23 cellular contexts compared by ENCODE assay signal in genomic region chr5:96930589-96930988, GRCh38. TPM values are rescaled to one million over a fixed set of nuclear protein-coding genes. Genes with fewer than 3 reads are reported as not detected.
A peak's percentile ranks its signal among the peaks of the same experiment; 100 is the strongest.
DNase-seq lines count a peak whose midpoint lies in the region; ATAC-seq, FAIRE-seq and TF ChIP-seq lines count a peak whose summit lies in the region.
"Had no signal": no experiment of that assay in that cellular context is flagged by ENCODE, and none has a peak within 500 bp of the region (broad histone marks: within the 10 kb centered on the region; RNA-seq: fewer than 3 reads in every experiment).

No MANE protein-coding gene starts in this region.

- peaks cover 50% of the 10 kb centered on the region for H3K4me1 ChIP-seq in CD8-positive, alpha-beta T cell (ENCODE audit: insufficient read depth, low read length)
- H3K4me1 ChIP-seq in astrocyte (ENCODE audit: insufficient read depth, low read length) (peaks cover 9% of the 10 kb centered on the region), ascending aorta (peaks cover 0 to 7% of the 10 kb centered on the region in 2 donors)

- no peaks in the 10 kb centered on the region for H4K20me1 ChIP-seq in astrocyte (ENCODE audit: insufficient read depth, low read length)

- no peak overlapping the region for H3K27ac ChIP-seq in CD8-positive, alpha-beta T cell (ENCODE audit: low read depth, low read length)
- H3K27ac ChIP-seq in astrocyte (ENCODE audit: low read depth, low read length) = no peak overlapping the region
- no peak overlapping the region for H3K27ac ChIP-seq in ascending aorta

- intact Hi-C loops in activated CD8-positive, alpha-beta T cell treated with anti-CD3 and anti-CD28 coated beads for 36 hours (cut with micrococcal nuclease) = loop anchor here (5.0 to 10.0 kb wide), 2 partner anchors 33 to 74 kb away; no protein-coding TSS in a partner anchor
- intact Hi-C loops in CD8-positive, alpha-beta T cell (cut with DNase I, micrococcal nuclease) = loop anchor here (5.0 to 10.0 kb wide), 6 partner anchors 33 to 1842 kb away; partner anchors contain the start of genes CAST (in 1 of the 2), RFESD (in 1 of the 2) and RGMB (in 1 of the 2)
- intact Hi-C loops in ascending aorta (cut with DNase I) = loop anchor here (5.0 to 10.0 kb wide), 2 partner anchors 53 to 1286 kb away; partner anchors contain the start of genes ERAP2 and RFESD

- H3K9ac ChIP-seq in astrocyte (ENCODE audit: low read length) = no peak overlapping the region

- H3K9me3 ChIP-seq in CD8-positive, alpha-beta T cell (ENCODE audit: low read length) = no peaks in the 10 kb centered on the region
- H3K9me3 ChIP-seq in astrocyte (ENCODE audit: insufficient read depth, low read depth, low read length) (no peaks in the 10 kb centered on the region), ascending aorta (no peaks in the 10 kb centered on the region)
- H3K9me3 ChIP-seq: BE2C had no signal

- no peak for ATAC-seq in activated CD8-positive, alpha-beta T cell treated with anti-CD3 and anti-CD28 coated beads, Interleukin-2, amount 10 ng/mL, durations not matched to agents 7 days and 5 days
- no peak for ATAC-seq in activated CD8-positive, alpha-beta T cell treated with anti-CD3 and anti-CD28 coated beads for 36 hours
- no peak for ATAC-seq in CD8-positive, alpha-beta T cell
- no peak for ATAC-seq in naive thymus-derived CD8-positive, alpha-beta T cell
- ATAC-seq in GM19455 (IDR thresholded peaks at IDR 0.05; ENCODE audit: unreplicated experiment) = no peak
- ATAC-seq: PC-3 had no signal

- peaks cover 46% of the 10 kb centered on the region for H3K4me1 Mint-ChIP-seq in activated CD8-positive, alpha-beta T cell treated with anti-CD3 and anti-CD28 coated beads, Interleukin-2, amount 10 ng/mL, durations not matched to agents 7 days and 5 days (ENCODE audit: low read depth)
- peaks cover 52% of the 10 kb centered on the region for H3K4me1 Mint-ChIP-seq in activated CD8-positive, alpha-beta T cell treated with anti-CD3 and anti-CD28 coated beads for 36 hours (ENCODE audit: low read depth)
- H3K4me1 Mint-ChIP-seq in CD8-positive, alpha-beta T cell (ENCODE audit: low read depth) = peaks cover 70% of the 10 kb centered on the region
- H3K4me1 Mint-ChIP-seq in astrocyte (ENCODE audit: low read depth, unreplicated experiment) = peaks cover 11% of the 10 kb centered on the region
- peaks cover 34 to 78% (median 62%) of the 10 kb centered on the region in 4 donors for H3K4me1 Mint-ChIP-seq in naive thymus-derived CD8-positive, alpha-beta T cell

- CTCF ChIA-PET in activated CD8-positive, alpha-beta T cell treated with anti-CD3 and anti-CD28 coated beads, Interleukin-2, amount 10 ng/mL, durations not matched to agents 7 days and 5 days (lab: Charles Lee) = interaction anchor here (1.5 to 3.1 kb wide), 3 partner anchors 32 to 123 kb away, joined by 4 to 10 read pairs (median 5); partner anchors contain the start of gene ERAP1
- CTCF ChIA-PET in activated CD8-positive, alpha-beta T cell treated with anti-CD3 and anti-CD28 coated beads for 36 hours (lab: Charles Lee) = interaction anchor here (1.4 to 2.2 kb wide), 3 partner anchors 10 to 61 kb away, joined by 4 to 7 read pairs (median 7); partner anchors contain the start of gene ERAP2
- CTCF ChIA-PET in CD8-positive, alpha-beta T cell (lab: Charles Lee) = interaction anchor here (1.5 kb wide), 1 partner anchor 15 kb away, joined by 3 read pairs; no protein-coding TSS in a partner anchor

- peaks cover 27% of the 10 kb centered on the region for H3K36me3 Mint-ChIP-seq in activated CD8-positive, alpha-beta T cell treated with anti-CD3 and anti-CD28 coated beads, Interleukin-2, amount 10 ng/mL, durations not matched to agents 7 days and 5 days (ENCODE audit: low read depth)
- peaks cover 12% of the 10 kb centered on the region for H3K36me3 Mint-ChIP-seq in activated CD8-positive, alpha-beta T cell treated with anti-CD3 and anti-CD28 coated beads for 36 hours (ENCODE audit: low read depth)
- peaks cover 16% of the 10 kb centered on the region for H3K36me3 Mint-ChIP-seq in CD8-positive, alpha-beta T cell
- peaks cover 2% of the 10 kb centered on the region for H3K36me3 Mint-ChIP-seq in astrocyte (ENCODE audit: low read depth, unreplicated experiment)
- peaks cover 0 to 3% (median 3%) of the 10 kb centered on the region in 3 donors for H3K36me3 Mint-ChIP-seq in naive thymus-derived CD8-positive, alpha-beta T cell

- H3K27me3 ChIP-seq in CD8-positive, alpha-beta T cell (ENCODE audit: insufficient read depth, low read length) = no peaks in the 10 kb centered on the region
- H3K27me3 ChIP-seq in astrocyte (ENCODE audit: insufficient read depth, low read length) (no peaks in the 10 kb centered on the region), ascending aorta (no peaks in the 10 kb centered on the region)
- H3K27me3 ChIP-seq: BE2C had no signal

- no peak for TF ChIP-seq CTCF in activated CD8-positive, alpha-beta T cell treated with anti-CD3 and anti-CD28 coated beads for 36 hours (IDR thresholded peaks at IDR 0.05)
- no peak for TF ChIP-seq CTCF in CD8-positive, alpha-beta T cell (IDR thresholded peaks at IDR 0.05)
- TF ChIP-seq CTCF in astrocyte (IDR thresholded peaks at IDR 0.05; ENCODE audit: insufficient read depth, low read depth, low read length) (no peak), ascending aorta (IDR thresholded peaks at IDR 0.05) (no peak)

- no peaks in the 10 kb centered on the region for H3K36me3 ChIP-seq in CD8-positive, alpha-beta T cell (ENCODE audit: insufficient read depth, low read length)
- no peaks in the 10 kb centered on the region for H3K36me3 ChIP-seq in astrocyte (ENCODE audit: insufficient read depth, low read length)
- no peaks in the 10 kb centered on the region for H3K36me3 ChIP-seq in ascending aorta
- H3K36me3 ChIP-seq: BE2C had no signal

- no peaks in the 10 kb centered on the region for H3K27me3 Mint-ChIP-seq in activated CD8-positive, alpha-beta T cell treated with anti-CD3 and anti-CD28 coated beads, Interleukin-2, amount 10 ng/mL, durations not matched to agents 7 days and 5 days (ENCODE audit: low read depth)
- no peaks in the 10 kb centered on the region for H3K27me3 Mint-ChIP-seq in activated CD8-positive, alpha-beta T cell treated with anti-CD3 and anti-CD28 coated beads for 36 hours
- no peaks in the 10 kb centered on the region for H3K27me3 Mint-ChIP-seq in CD8-positive, alpha-beta T cell (ENCODE audit: low read depth)
- H3K27me3 Mint-ChIP-seq in astrocyte (ENCODE audit: low read depth, unreplicated experiment) = peaks cover 4% of the 10 kb centered on the region
- no peaks in the 10 kb centered on the region for H3K27me3 Mint-ChIP-seq in naive thymus-derived CD8-positive, alpha-beta T cell
- H3K27me3 Mint-ChIP-seq: CD4-positive, alpha-beta memory T cell had no signal

- POLR2A ChIA-PET in activated CD8-positive, alpha-beta T cell treated with anti-CD3 and anti-CD28 coated beads, Interleukin-2, amount 10 ng/mL, durations not matched to agents 7 days and 5 days (lab: Charles Lee) = interaction anchor here (1.7 kb wide), 1 partner anchor 32 kb away, joined by 4 read pairs; no protein-coding TSS in a partner anchor
- POLR2A ChIA-PET in activated CD8-positive, alpha-beta T cell treated with anti-CD3 and anti-CD28 coated beads for 36 hours (lab: Charles Lee) = interaction anchor here (1.7 kb wide), 1 partner anchor 54 kb away, joined by 5 read pairs; the partner anchor contains the start of gene ERAP2
- POLR2A ChIA-PET in CD8-positive, alpha-beta T cell (lab: Charles Lee) = interaction anchor here (1.4 kb wide), 1 partner anchor 34 kb away, joined by 3 read pairs; no protein-coding TSS in a partner anchor
- POLR2A ChIA-PET in naive thymus-derived CD8-positive, alpha-beta T cell (lab: Charles Lee) = interaction anchor here (0.6 to 4.3 kb wide), 3 partner anchors 13 to 115 kb away, joined by 3 to 18 read pairs (median 7); partner anchors contain the start of gene ERAP2

- peak overlapping the region; percentile 9 for H3K27ac Mint-ChIP-seq in activated CD8-positive, alpha-beta T cell treated with anti-CD3 and anti-CD28 coated beads, Interleukin-2, amount 10 ng/mL, durations not matched to agents 7 days and 5 days
- H3K27ac Mint-ChIP-seq in activated CD8-positive, alpha-beta T cell treated with anti-CD3 and anti-CD28 coated beads for 36 hours = no peak overlapping the region
- peak overlapping the region; percentile 50 for H3K27ac Mint-ChIP-seq in CD8-positive, alpha-beta T cell
- no peak overlapping the region for H3K27ac Mint-ChIP-seq in astrocyte (ENCODE audit: unreplicated experiment)
- H3K27ac Mint-ChIP-seq in naive thymus-derived CD8-positive, alpha-beta T cell = peak overlapping the region in 8 of 10 donors; percentile 13 to 83 (median 54)

- H3K9me3 Mint-ChIP-seq in activated CD8-positive, alpha-beta T cell treated with anti-CD3 and anti-CD28 coated beads, Interleukin-2, amount 10 ng/mL, durations not matched to agents 7 days and 5 days (ENCODE audit: insufficient read depth) = no peaks in the 10 kb centered on the region
- no peaks in the 10 kb centered on the region for H3K9me3 Mint-ChIP-seq in activated CD8-positive, alpha-beta T cell treated with anti-CD3 and anti-CD28 coated beads for 36 hours
- no peaks in the 10 kb centered on the region for H3K9me3 Mint-ChIP-seq in CD8-positive, alpha-beta T cell
- no peaks in the 10 kb centered on the region for H3K9me3 Mint-ChIP-seq in astrocyte (ENCODE audit: unreplicated experiment)
- H3K9me3 Mint-ChIP-seq in naive thymus-derived CD8-positive, alpha-beta T cell = no peaks in the 10 kb centered on the region

- H3K4me3 Mint-ChIP-seq in activated CD8-positive, alpha-beta T cell treated with anti-CD3 and anti-CD28 coated beads, Interleukin-2, amount 10 ng/mL, durations not matched to agents 7 days and 5 days = no peak overlapping the region
- H3K4me3 Mint-ChIP-seq in activated CD8-positive, alpha-beta T cell treated with anti-CD3 and anti-CD28 coated beads for 36 hours = no peak overlapping the region
- H3K4me3 Mint-ChIP-seq in CD8-positive, alpha-beta T cell = no peak overlapping the region
- H3K4me3 Mint-ChIP-seq in astrocyte (ENCODE audit: unreplicated experiment) = peak overlapping the region; percentile 27
- H3K4me3 Mint-ChIP-seq in naive thymus-derived CD8-positive, alpha-beta T cell = peak overlapping the region in 7 of 10 donors; percentile 5 to 52 (median 34)

- no peak overlapping the region for H3K4me2 ChIP-seq in astrocyte (ENCODE audit: low read length)

- no peak overlapping the region for H3K4me3 ChIP-seq in CD8-positive, alpha-beta T cell (ENCODE audit: low read depth, low read length)
- no peak overlapping the region for H3K4me3 ChIP-seq in astrocyte (ENCODE audit: insufficient read depth, low read depth, low read length)
- no peak overlapping the region for H3K4me3 ChIP-seq in ascending aorta

- no peaks in the 10 kb centered on the region for H3K79me2 ChIP-seq in astrocyte (ENCODE audit: insufficient read depth, low read length)

- no peak overlapping the region for H2AFZ ChIP-seq in astrocyte (ENCODE audit: low read depth, low read length)

- FAIRE-seq in astrocyte (lab: Jason Lieb, UNC) = no peak
- FAIRE-seq: GM12891 had no signal

- DNase-seq in activated CD8-positive, alpha-beta T cell treated with anti-CD3 and anti-CD28 coated beads, Interleukin-2, amount 10 ng/mL, durations not matched to agents 7 days and 5 days = no peak
- no peak for DNase-seq in activated CD8-positive, alpha-beta T cell treated with anti-CD3 and anti-CD28 coated beads for 36 hours
- no peak for DNase-seq in CD8-positive, alpha-beta T cell
- no peak for DNase-seq in astrocyte (ENCODE audit: low read depth)
- DNase-seq in naive thymus-derived CD8-positive, alpha-beta T cell = no peak
- no peak for DNase-seq in ascending aorta (ENCODE audit: low spot score in 2 of 2)
- DNase-seq in globus pallidus (ENCODE audit: low spot score) = no peak
- DNase-seq: BE2C; Calu3; CD4-positive, alpha-beta memory T cell; EL; GOT3; KBM-7; NCI-H1105 treated with DMSO at 0.1 percent for 48 hours; NCI-H1694; NCI-H2081 treated with DMSO at 0.1 percent for 48 hours; NCI-H510A; NCI-H774; PC-3; RPMI8226; SHP77 treated with DMSO at 0.1 percent for 48 hours had no signal

RNA-seq across cellular contexts. Expression of gene LNPEP, which starts 5.3 kb away (rescaled TPM):
- 10 to 100 TPM; 85.9 to 90.1 TPM for total RNA-seq in activated CD8-positive, alpha-beta T cell treated with anti-CD3 and anti-CD28 coated beads, Interleukin-2, amount 10 ng/mL, durations not matched to agents 7 days and 5 days
- total RNA-seq in activated CD8-positive, alpha-beta T cell treated with anti-CD3 and anti-CD28 coated beads for 36 hours = 10 to 100 TPM; 51.2 to 53.7 TPM
- total RNA-seq in CD8-positive, alpha-beta T cell = 10 to 100 TPM; 49.5 to 49.6 TPM
- total RNA-seq in astrocyte = 34.9 and 36.3 TPM in 2 replicates
- 100 to 1,000 TPM; 105 to 107 TPM for total RNA-seq in naive thymus-derived CD8-positive, alpha-beta T cell
- polyA plus RNA-seq in naive thymus-derived CD8-positive, alpha-beta T cell = 10 to 100 TPM; 50.9 to 61.7 (median 52.4) TPM
- 35.3 TPM for total RNA-seq in ascending aorta

RNA-seq across cellular contexts. Expression of gene ERAP2, which starts 54.3 kb away (rescaled TPM):
- total RNA-seq in activated CD8-positive, alpha-beta T cell treated with anti-CD3 and anti-CD28 coated beads, Interleukin-2, amount 10 ng/mL, durations not matched to agents 7 days and 5 days = 10 to 100 TPM; 93.0 to 96.0 TPM
- 10 to 100 TPM; 43.0 to 44.5 TPM for total RNA-seq in activated CD8-positive, alpha-beta T cell treated with anti-CD3 and anti-CD28 coated beads for 36 hours
- 10 to 100 TPM; 46.5 to 49.9 TPM for total RNA-seq in CD8-positive, alpha-beta T cell
- total RNA-seq in astrocyte = 2.3 and 2.5 TPM in 2 replicates
- 10 to 100 TPM; 82.9 to 98.6 TPM for total RNA-seq in naive thymus-derived CD8-positive, alpha-beta T cell
- 100 to 1,000 TPM in 1 of 3 donors, 1 to 10 TPM in 2; 6.4 to 126 (median 6.6) TPM for polyA plus RNA-seq in naive thymus-derived CD8-positive, alpha-beta T cell
- 20.6 TPM for total RNA-seq in ascending aorta

Comparison
In these comparisons a context has a peak if more than half of its experiments do, and no peak if none do; other contexts are left out.
1. H3K27ac Mint-ChIP-seq: peak in activated CD8-positive, alpha-beta T cell treated with anti-CD3 and anti-CD28 coated beads, Interleukin-2, amount 10 ng/mL, durations not matched to agents 7 days and 5 days (single experiment), CD8-positive, alpha-beta T cell (single experiment) and naive thymus-derived CD8-positive, alpha-beta T cell (8 of 10); none in activated CD8-positive, alpha-beta T cell treated with anti-CD3 and anti-CD28 coated beads for 36 hours (single experiment) and astrocyte (single experiment).
2. H3K4me3 Mint-ChIP-seq: peak in astrocyte (single experiment) and naive thymus-derived CD8-positive, alpha-beta T cell (7 of 10); none in activated CD8-positive, alpha-beta T cell treated with anti-CD3 and anti-CD28 coated beads, Interleukin-2, amount 10 ng/mL, durations not matched to agents 7 days and 5 days (single experiment), activated CD8-positive, alpha-beta T cell treated with anti-CD3 and anti-CD28 coated beads for 36 hours (single experiment) and CD8-positive, alpha-beta T cell (single experiment).